ENCODE assay signal across 12 cellular contexts in genomic region chr20:9172908-9173307, GRCh38.
DNase-seq lines count a peak whose midpoint lies in the region; ATAC-seq and TF ChIP-seq lines count a peak whose summit lies in the region.
"Had no signal": no experiment of that assay in that cellular context is flagged by ENCODE, and none has a peak within 500 bp of the region (broad histone marks: within the 10 kb centered on the region; RNA-seq: fewer than 3 reads in every experiment).

No MANE protein-coding gene starts in this region.

- no peak overlapping the region for H3K27ac Mint-ChIP-seq in endothelial cell (ENCODE audit: unreplicated experiment)
- H3K27ac Mint-ChIP-seq: IgD-negative memory B cell had no signal

- POLR2A ChIA-PET in GM10248 (lab: Yijun Ruan, JAX): no interaction called here

- no peaks in the 10 kb centered on the region for H3K27me3 Mint-ChIP-seq in endothelial cell (ENCODE audit: unreplicated experiment)
- H3K27me3 Mint-ChIP-seq: IgD-negative memory B cell had no signal

- ATAC-seq in HG02678 (IDR thresholded peaks at IDR 0.05; ENCODE audit: unreplicated experiment): no peak
- ATAC-seq: activated CD4-positive, CD25-positive, alpha-beta regulatory T cell treated with anti-CD3 and anti-CD28 coated beads, Interleukin-2, amount 50 U/mL, for 24 hours had no signal

- CTCF ChIA-PET in GM10248 (lab: Yijun Ruan, JAX): no interaction called here

- H3K9me3 Mint-ChIP-seq in endothelial cell (ENCODE audit: unreplicated experiment): no peaks in the 10 kb centered on the region
- H3K9me3 Mint-ChIP-seq: IgD-negative memory B cell had no signal

- peak; percentile 4 for TF ChIP-seq CTCF in GM10248 (IDR thresholded peaks at IDR 0.05; ENCODE audit: control extremely low read depth, extremely low read depth, low read depth, missing control alignments)
- no peak for TF ChIP-seq CTCF in endothelial cell (IDR thresholded peaks at IDR 0.05; ENCODE audit: unreplicated experiment)

- peaks cover 11% of the 10 kb centered on the region for H3K4me1 Mint-ChIP-seq in endothelial cell (ENCODE audit: unreplicated experiment)
- H3K4me1 Mint-ChIP-seq: IgD-negative memory B cell had no signal

- H3K4me3 Mint-ChIP-seq in endothelial cell (ENCODE audit: unreplicated experiment): no peak overlapping the region
- H3K4me3 Mint-ChIP-seq: IgD-negative memory B cell had no signal

- H3K36me3 Mint-ChIP-seq in endothelial cell (ENCODE audit: low read depth, unreplicated experiment): no peaks in the 10 kb centered on the region
- H3K36me3 Mint-ChIP-seq: IgD-negative memory B cell had no signal

- DNase-seq in A172 (ENCODE audit: low spot score): peak; percentile 8
- no peak for DNase-seq in GM10248 (ENCODE audit: extremely low spot score)
- peak; percentile 16 for DNase-seq in UCSD-AML1 (lab: John Stamatoyannopoulos, UW; ENCODE audit: unreplicated experiment)
- DNase-seq in glomerular visceral epithelial cell (ENCODE audit: extremely low spot score): peak; percentile 33
- DNase-seq in NCI-H1436 treated with DMSO at 0.1 percent for 48 hours (lab: John Stamatoyannopoulos, UW): no peak
- DNase-seq in NCI-H1417 treated with DMSO at 0.1 percent for 48 hours (lab: John Stamatoyannopoulos, UW): no peak
- no peak for DNase-seq in endothelial cell (ENCODE audit: low spot score)
- DNase-seq: NCI-H226, SHP77 treated with DMSO at 0.1 percent for 48 hours had no signal

Comparison
In these comparisons a context has a peak if more than half of its experiments do, and no peak if none do; other contexts are left out.
1. DNase-seq: peak in A172 (single experiment), UCSD-AML1 (single experiment) and glomerular visceral epithelial cell (single experiment); none in GM10248 (single experiment), NCI-H1436 treated with DMSO at 0.1 percent for 48 hours (single experiment), NCI-H1417 treated with DMSO at 0.1 percent for 48 hours (single experiment) and endothelial cell (single experiment).